ENCODE assay signal across 1 cellular context in genomic region chr16:75265911-75266701, GRCh38.
TF ChIP-seq lines count a peak whose summit lies in the region.

No MANE protein-coding gene starts in this region.

TF ChIP-seq in HepG2, 621 proteins besides CTCF, POLR2A, EP300 and RAD21 (continued from another document and continues in another):
- TF ChIP-seq GMEB2 (CRISPR knock-in tag; IDR thresholded peaks at IDR 0.05; ENCODE audit: low read depth) (no peak), KMT2B (CRISPR knock-in tag; IDR thresholded peaks at IDR 0.05) (peak; percentile 59; the same call in 1 of the 2 replicates), ZBTB40 (IDR thresholded peaks at IDR 0.05) (no peak), ZBTB40 (CRISPR knock-in tag; IDR thresholded peaks at IDR 0.05) (0 out of 2 replicates have a peak, but pooled peaks have one; percentile 15), ELF1 (CRISPR knock-in tag; IDR thresholded peaks at IDR 0.05) (peak; percentile 63; the same call in 1 of the 2 replicates), PAF1 (CRISPR knock-in tag; IDR thresholded peaks at IDR 0.05) (no peak), ZNF781 (CRISPR knock-in tag; IDR thresholded peaks at IDR 0.05; ENCODE audit: borderline replicate concordance, not compliant biosample characterization) (no peak), ZBTB42 (CRISPR knock-in tag; IDR thresholded peaks at IDR 0.05) (no peak), ZNF160 (CRISPR knock-in tag; IDR thresholded peaks at IDR 0.05) (peak; percentile 80), RARG (CRISPR knock-in tag; IDR thresholded peaks at IDR 0.05; ENCODE audit: low read depth) (0 out of 2 replicates have a peak, but pooled peaks have one; percentile 77), FOXM1 (CRISPR knock-in tag; IDR thresholded peaks at IDR 0.05) (no peak), MXI1 (IDR thresholded peaks at IDR 0.05; ENCODE audit: borderline replicate concordance, low read depth, low read length) (peak; percentile 16; the same call in 1 of the 3 replicates), HBP1 (CRISPR knock-in tag; IDR thresholded peaks at IDR 0.05; ENCODE audit: low read depth) (no peak), MYC (CRISPR knock-in tag; IDR thresholded peaks at IDR 0.05; ENCODE audit: borderline replicate concordance) (peak; percentile 85), SIN3B (IDR thresholded peaks at IDR 0.05; ENCODE audit: low read length) (no peak), TGIF2 (CRISPR knock-in tag; IDR thresholded peaks at IDR 0.05) (no peak), MED1 (CRISPR knock-in tag; IDR thresholded peaks at IDR 0.05) (peak; percentile 63; the same call in 1 of the 2 replicates), ZNF691 (CRISPR knock-in tag; IDR thresholded peaks at IDR 0.05; ENCODE audit: borderline replicate concordance, low read depth) (peak; percentile 90), ZNF17 (CRISPR knock-in tag; IDR thresholded peaks at IDR 0.05) (no peak), ZNF232 (CRISPR knock-in tag; IDR thresholded peaks at IDR 0.05; ENCODE audit: borderline replicate concordance) (peak; percentile 87; the same call in 1 of the 2 replicates), IRF9 (CRISPR knock-in tag; IDR thresholded peaks at IDR 0.05; ENCODE audit: borderline replicate concordance) (no peak), GATAD2A (CRISPR knock-in tag; IDR thresholded peaks at IDR 0.05) (no peak), ZNF276 (CRISPR knock-in tag; IDR thresholded peaks at IDR 0.05; ENCODE audit: low read depth) (peak; percentile 72; the same call in 1 of the 2 replicates), NFATC3 (CRISPR knock-in tag; IDR thresholded peaks at IDR 0.05) (no peak), NR1H2 (CRISPR knock-in tag; IDR thresholded peaks at IDR 0.05; ENCODE audit: borderline replicate concordance, low read depth) (no peak), ZBTB7B (CRISPR knock-in tag; IDR thresholded peaks at IDR 0.05) (peak; percentile 72; the same call in 1 of the 2 replicates), CENPBD1 (CRISPR knock-in tag; IDR thresholded peaks at IDR 0.05; ENCODE audit: borderline replicate concordance, low read depth) (no peak), ZNF230 (CRISPR knock-in tag; IDR thresholded peaks at IDR 0.05) (peak; percentile 78; the same call in 1 of the 2 replicates), MAX (IDR thresholded peaks at IDR 0.05) (peak; percentile 88), MAFG (CRISPR knock-in tag; IDR thresholded peaks at IDR 0.05) (peak; percentile 52; the same call in 1 of the 2 replicates), ATAD3A (CRISPR knock-in tag; IDR thresholded peaks at IDR 0.05) (no peak), ZFP90 (CRISPR knock-in tag; IDR thresholded peaks at IDR 0.05; ENCODE audit: borderline replicate concordance) (peak; percentile 95), ZNF280B (CRISPR knock-in tag; IDR thresholded peaks at IDR 0.05; ENCODE audit: borderline replicate concordance) (peak; percentile 83), ZNF280D (CRISPR knock-in tag; IDR thresholded peaks at IDR 0.05) (no peak), SYNCRIP (IDR thresholded peaks at IDR 0.05; ENCODE audit: insufficient read depth, low read depth, low read length) (no peak), ATRX (CRISPR knock-in tag; IDR thresholded peaks at IDR 0.05; ENCODE audit: borderline replicate concordance) (no peak), FOXK1 (CRISPR knock-in tag; IDR thresholded peaks at IDR 0.05; ENCODE audit: borderline replicate concordance, low read depth) (no peak), MTF1 (CRISPR knock-in tag; IDR thresholded peaks at IDR 0.05) (no peak), ZNF460 (CRISPR knock-in tag; IDR thresholded peaks at IDR 0.05; ENCODE audit: borderline replicate concordance) (no peak), AGO2 (optimal IDR thresholded peaks at IDR 0.05; ENCODE audit: low read depth, low read length) (peak; percentile 41)
